31 cellular contexts compared by ENCODE assay signal in genomic region chr4:83837614-83838308, GRCh38.
"Had no signal": no experiment of that assay in that cellular context is flagged by ENCODE, and none has a peak within 500 bp of the region (broad histone marks: within the 10 kb centered on the region; RNA-seq: fewer than 3 reads in every experiment).

No MANE protein-coding gene starts in this region.

- ATAC-seq: activated CD4-positive, CD25-positive, alpha-beta regulatory T cell treated with anti-CD3 and anti-CD28 coated beads, Interleukin-2, amount 50 U/mL, for 24 hours; activated CD8-positive, alpha-beta memory T cell treated with anti-CD3 and anti-CD28 coated beads, Interleukin-2, amount 10 ng/mL, durations not matched to agents 7 days and 5 days; activated CD8-positive, alpha-beta T cell treated with anti-CD3 and anti-CD28 coated beads, Interleukin-2, amount 10 ng/mL, durations not matched to agents 7 days and 5 days; activated naive CD8-positive, alpha-beta T cell treated with anti-CD3 and anti-CD28 coated beads, Interleukin-2, amount 50 U/mL, for 24 hours; body of pancreas; T-helper 17 cell had no signal

- H3K4me3 ChIP-seq: adrenal gland, body of pancreas, colonic mucosa, esophagus squamous epithelium had no signal

- H3K36me3 ChIP-seq: adrenal gland, colonic mucosa, esophagus squamous epithelium, WERI-Rb-1 had no signal

- H3K4me1 ChIP-seq: adrenal gland, body of pancreas, colonic mucosa, esophagus squamous epithelium had no signal

- H3K27ac ChIP-seq: adrenal gland, body of pancreas, colonic mucosa, epithelial cell of prostate, esophagus squamous epithelium, WERI-Rb-1 had no signal

- FAIRE-seq: endometrium, endothelial cell of umbilical vein, frontal cortex had no signal

- DNase-seq: activated B cell treated with CpG ODN at 0.5 μM for 24 hours; activated CD4-positive, alpha-beta memory T cell treated with anti-CD3 and anti-CD28 coated beads for 36 hours; activated CD4-positive, alpha-beta T cell treated with anti-CD3 and anti-CD28 coated beads for 48 hours; activated CD8-positive, alpha-beta memory T cell treated with anti-CD3 and anti-CD28 coated beads, Interleukin-2, amount 10 ng/mL, durations not matched to agents 7 days and 5 days; activated CD8-positive, alpha-beta memory T cell treated with anti-CD3 and anti-CD28 coated beads, Interleukin-2, amount 50 U/mL, for 4 hours; activated CD8-positive, alpha-beta T cell treated with anti-CD3 and anti-CD28 coated beads, Interleukin-2, amount 10 ng/mL, durations not matched to agents 7 days and 5 days; activated effector memory CD4-positive, alpha-beta T cell treated with anti-CD3 and anti-CD28 coated beads, Interleukin-2, amount 50 U/mL, for 16 hours; activated naive CD4-positive, alpha-beta T cell treated with anti-CD3 and anti-CD28 coated beads for 36 hours; activated naive CD8-positive, alpha-beta T cell treated with anti-CD3 and anti-CD28 coated beads for 36 hours; activated naive CD8-positive, alpha-beta T cell treated with anti-CD3 and anti-CD28 coated beads, Interleukin-2, amount 50 U/mL, for 24 hours; activated T-cell treated with anti-CD3 and anti-CD28 coated beads, Interleukin-2, amount 50 U/mL, for 1 hour; activated T-cell treated with anti-CD3 and anti-CD28 coated beads, Interleukin-2, amount 50 U/mL, for 48 hours; adrenal gland; amygdala; aorta; body of pancreas; central memory CD4-positive, alpha-beta T cell; cerebellar nuclear complex; colonic mucosa; effector CD8-positive, alpha-beta T cell; esophagus squamous epithelium; head of caudate nucleus; T-helper 1 cell; T-helper 17 cell; T1000; WERI-Rb-1 had no signal

- H3K27me3 ChIP-seq: adrenal gland, body of pancreas, colonic mucosa, esophagus squamous epithelium had no signal

- H3K9me3 ChIP-seq: adrenal gland, body of pancreas, colonic mucosa, esophagus squamous epithelium had no signal
